Comparison of ENCODE assay signal across 8 cellular contexts in genomic region chr3:11835028-11835639, GRCh38. TPM values are rescaled to one million over a fixed set of nuclear protein-coding genes. Genes with fewer than 3 reads are reported as not detected.
DNase-seq lines count a peak whose midpoint lies in the region; ATAC-seq, FAIRE-seq and TF ChIP-seq lines count a peak whose summit lies in the region.

No MANE protein-coding gene starts in this region.

- ATAC-seq in GM21423 (IDR thresholded peaks at IDR 0.05; ENCODE audit: unreplicated experiment) (no peak), mucosa of descending colon (no peak), GM18519 (IDR thresholded peaks at IDR 0.05; ENCODE audit: low FRiP score, unreplicated experiment) (no peak)

- H3K4me3 ChIP-seq in mucosa of descending colon: no peak overlapping the region

- DNase-seq in GM12892 (ENCODE audit: insufficient read length) (no peak), globus pallidus (ENCODE audit: low spot score) (peak; percentile 26), putamen (ENCODE audit: low spot score) (no peak), mucosa of descending colon (no peak)

- no peaks in the 10 kb centered on the region for H3K36me3 ChIP-seq in mucosa of descending colon (ENCODE audit: low read depth)

- no peaks in the 10 kb centered on the region for H3K4me1 ChIP-seq in mucosa of descending colon (ENCODE audit: low read depth)

- intact Hi-C loops in mucosa of descending colon (cut with DNase I, micrococcal nuclease): no loop called here

- TF ChIP-seq POLR2A in GM12892 (IDR thresholded peaks at IDR 0.05; ENCODE audit: low read depth, low read length): no peak

- no peak for TF ChIP-seq CTCF in mucosa of descending colon (IDR thresholded peaks at IDR 0.05)

- H3K9me3 ChIP-seq in mucosa of descending colon: peaks cover 3% of the 10 kb centered on the region

- FAIRE-seq in A204.1 (lab: Jason Lieb, UNC) (peak; percentile 98), GM12892 (lab: Jason Lieb, UNC) (peak; percentile 83), TTC549 (lab: Jason Lieb, UNC) (peak; percentile 96)

RNA-seq across cellular contexts. Expression of gene TAMM41, which starts 11.6 kb away (rescaled TPM):
- polyA plus RNA-seq in GM12892 (2012; ENCODE audit: missing spikeins): 13.6 TPM
- total RNA-seq in mucosa of descending colon: 10 to 100 TPM; 17.9 to 27.3 (median 20.5) TPM
